Comparison of ENCODE assay signal across 26 cellular contexts in the genomic region with DNA sequence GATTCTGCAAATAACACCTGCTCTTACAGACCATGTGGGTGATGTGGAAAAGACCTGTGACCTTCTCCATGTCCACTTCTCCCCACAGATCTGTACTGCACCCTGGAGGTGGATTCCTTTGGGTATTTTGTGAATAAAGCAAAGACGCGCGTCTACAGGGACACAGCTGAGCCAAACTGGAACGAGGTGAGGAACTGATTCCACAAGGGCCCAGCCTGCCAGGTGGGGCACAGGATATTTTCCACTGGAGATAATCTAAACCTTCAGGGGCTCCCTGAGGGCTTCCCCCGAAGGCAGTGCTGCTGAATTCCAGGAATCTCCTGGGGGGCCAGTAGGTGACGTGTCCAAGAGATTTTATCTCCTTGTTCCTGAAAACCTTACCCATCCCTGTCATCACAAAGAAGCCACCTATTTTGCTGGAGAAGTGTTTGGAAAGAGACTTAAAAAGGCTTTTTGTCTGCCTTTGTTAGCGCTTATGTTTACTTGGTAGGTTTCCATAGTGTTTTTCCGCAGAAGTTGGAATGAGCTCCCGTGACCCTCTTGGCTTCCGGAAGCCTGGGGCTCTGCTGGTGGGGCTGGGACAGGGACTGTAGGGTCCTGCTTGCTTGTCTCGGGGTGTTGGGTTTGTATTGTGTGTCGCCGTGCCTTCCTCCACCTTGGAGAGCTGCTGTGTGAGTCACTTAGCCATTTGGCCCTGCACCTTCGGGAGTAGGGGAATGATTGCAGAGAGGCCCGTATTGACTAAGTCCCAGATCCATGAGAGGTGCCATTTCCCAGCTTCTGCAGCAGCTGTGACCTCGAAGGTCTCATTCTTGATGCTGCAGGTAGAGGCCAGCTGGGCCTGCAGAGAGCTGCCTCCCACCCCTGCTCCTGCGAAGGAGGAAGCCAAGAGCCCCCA.
"Had no signal": no experiment of that assay in that cellular context is flagged by ENCODE, and none has a peak within 500 bp of the region (broad histone marks: within the 10 kb centered on the region; RNA-seq: fewer than 3 reads in every experiment).

No MANE protein-coding gene starts in this region.

- H3K27ac ChIP-seq: adrenal gland, colonic mucosa, left lung, parathyroid adenoma, psoas muscle, right atrium auricular region, suprapubic skin, tibial artery, VCaP had no signal

- H3K9ac ChIP-seq: parathyroid adenoma had no signal

- H2AFZ ChIP-seq: parathyroid adenoma had no signal

- H3K79me2 ChIP-seq: parathyroid adenoma had no signal

- DNase-seq: activated CD4-positive, alpha-beta T cell treated with anti-CD3 and anti-CD28 coated beads for 4 hours; activated CD4-positive, alpha-beta T cell treated with anti-CD3 and anti-CD28 coated beads, Interleukin-2, amount 50 U/mL, for 48 hours; activated CD8-positive, alpha-beta memory T cell treated with anti-CD3 and anti-CD28 coated beads for 24 hours; activated effector memory CD4-positive, alpha-beta T cell treated with Interleukin-2 at 50 U/mL for 16 hours; activated naive CD4-positive, alpha-beta T cell treated with Interleukin-2 at 50 U/mL for 16 hours; activated naive CD8-positive, alpha-beta T cell treated with anti-CD3 and anti-CD28 coated beads for 36 hours; adrenal gland; colonic mucosa; hippocampal formation; immature natural killer cell; kidney glomerular epithelial cell; left lung; mucosa of descending colon; nucleus accumbens; psoas muscle; stimulated activated CD4-positive, alpha-beta T cell treated with anti-CD3 and anti-CD28 coated beads, Interleukin-15, amount 100 ng/mL, for 24 hours; stimulated activated CD4-positive, alpha-beta T cell treated with anti-CD3 and anti-CD28 coated beads, Interleukin-2, amount 100 ng/mL, for 24 hours; stimulated activated naive CD4-positive, alpha-beta T cell; tibial artery had no signal

- H3K4me1 ChIP-seq: colonic mucosa, left lung, parathyroid adenoma, psoas muscle had no signal

- H3K9me3 ChIP-seq: adrenal gland, colonic mucosa, gastroesophageal sphincter, left lung, mucosa of descending colon, psoas muscle, right atrium auricular region, suprapubic skin, tibial artery had no signal

- ATAC-seq: gastroesophageal sphincter; left lung; mucosa of descending colon; natural killer cell treated with Interleukin-12 subunit alpha and Interleukin-12 subunit beta and Interleukin-15 and Interleukin-18, amount 100 ng/mL, for 72 hours; psoas muscle had no signal

- H3K4me3 ChIP-seq: adrenal gland, colonic mucosa, gastroesophageal sphincter, left lung, lung, mucosa of descending colon, psoas muscle, right atrium auricular region, suprapubic skin, tibial artery had no signal

- H3K27me3 ChIP-seq: adrenal gland, colonic mucosa, gastroesophageal sphincter, left lung, right atrium auricular region, suprapubic skin, tibial artery had no signal

- H3K36me3 ChIP-seq: colonic mucosa had no signal
